ENCODE assay signal across 36 cellular contexts in the genomic region with DNA sequence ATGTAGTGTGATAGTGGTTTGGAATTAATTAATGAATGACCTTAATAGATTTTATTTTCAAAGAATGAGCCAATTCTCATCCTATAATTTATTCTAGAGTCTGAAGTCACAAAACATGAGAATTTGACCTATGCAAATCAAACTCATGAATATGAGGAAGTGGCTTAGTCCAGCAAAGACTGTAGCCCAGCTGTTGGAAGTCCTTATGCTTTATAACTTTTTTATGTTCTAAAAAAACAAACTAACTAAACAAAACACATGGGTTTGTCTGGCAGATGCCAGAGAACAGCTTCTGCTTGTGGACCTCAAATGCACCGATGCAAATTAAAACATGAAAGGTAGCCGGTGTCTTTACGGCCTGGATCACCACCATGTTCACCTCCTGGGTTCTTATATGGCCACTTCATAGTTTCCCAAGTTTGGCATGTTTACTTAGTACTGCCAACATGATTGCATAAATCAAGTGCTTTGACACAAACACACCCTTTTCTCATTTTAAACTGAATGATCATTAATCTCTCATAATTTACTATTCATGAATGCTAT.
"Had no signal": no experiment of that assay in that cellular context is flagged by ENCODE, and none has a peak within 500 bp of the region (broad histone marks: within the 10 kb centered on the region; RNA-seq: fewer than 3 reads in every experiment).

No MANE protein-coding gene starts in this region.

- H3K36me3 ChIP-seq: brain microvascular endothelial cell had no signal

- ATAC-seq: activated CD8-positive, alpha-beta memory T cell treated with anti-CD3 and anti-CD28 coated beads, Interleukin-2, amount 10 ng/mL, durations not matched to agents 7 days and 5 days; activated T-cell treated with anti-CD3 and anti-CD28 coated beads, Interleukin-2, amount 50 U/mL, for 72 hours; activated T-helper 17 cell treated with anti-CD3 and anti-CD28 coated beads, Interleukin-2, amount 50 U/mL, for 72 hours; Panc1; SK-N-SH treated with all-trans-retinoic acid at 6 μM for 48 hours had no signal

- H3K27me3 ChIP-seq: brain microvascular endothelial cell had no signal

- DNase-seq: activated B cell treated with CpG ODN at 0.5 μM for 24 hours; activated CD4-positive, alpha-beta memory T cell treated with anti-CD3 and anti-CD28 coated beads, Interleukin-2, amount 10 ng/mL, durations not matched to agents 7 days and 5 days; activated CD4-positive, alpha-beta T cell treated with anti-CD3 and anti-CD28 coated beads for 1 hour; activated CD4-positive, alpha-beta T cell treated with anti-CD3 and anti-CD28 coated beads for 48 hours; activated CD8-positive, alpha-beta memory T cell treated with anti-CD3 and anti-CD28 coated beads for 24 hours; activated CD8-positive, alpha-beta memory T cell treated with anti-CD3 and anti-CD28 coated beads, Interleukin-2, amount 10 ng/mL, durations not matched to agents 7 days and 5 days; activated CD8-positive, alpha-beta memory T cell treated with anti-CD3 and anti-CD28 coated beads, Interleukin-2, amount 50 U/mL, for 48 hours; activated effector memory CD4-positive, alpha-beta T cell treated with anti-CD3 and anti-CD28 coated beads, Interleukin-2, amount 50 U/mL, for 16 hours; activated naive CD4-positive, alpha-beta T cell; activated naive CD4-positive, alpha-beta T cell treated with anti-CD3 and anti-CD28 coated beads, Interleukin-2, amount 50 U/mL, for 16 hours; activated naive CD8-positive, alpha-beta T cell treated with anti-CD3 and anti-CD28 coated beads for 36 hours; activated T-cell treated with anti-CD3 and anti-CD28 coated beads, Interleukin-2, amount 50 U/mL, for 72 hours; amniotic stem cell; aorta; brain microvascular endothelial cell; central memory CD4-positive, alpha-beta T cell; Karpas-422; KBM-7; MM.1S; MV-4-11; NCI-H1105; NCI-H1417 treated with DMSO at 0.1 percent for 48 hours; NCI-H187 treated with DMSO at 0.1 percent for 48 hours; NCI-H2081; NCI-H2171 treated with DMSO at 0.1 percent for 48 hours; NCI-H2227 treated with DMSO at 0.1 percent for 48 hours; NCI-H446; NCI-H510A treated with DMSO at 0.1 percent for 48 hours; SHP77 treated with DMSO at 0.1 percent for 48 hours; T-helper 1 cell; T-helper 2 cell; T-helper 9 cell had no signal

- H3K27ac ChIP-seq: brain microvascular endothelial cell, VCaP had no signal
